ENCODE assay signal across 1 cellular context in genomic region chr11:66311965-66312548, GRCh38.
TF ChIP-seq lines count a peak whose summit lies in the region.

No MANE protein-coding gene starts in this region.

TF ChIP-seq in GM12878, 131 proteins besides CTCF, POLR2A, EP300 and RAD21 (continues in another document):
- no peak for TF ChIP-seq FOXK2 (IDR thresholded peaks at IDR 0.05)
- TF ChIP-seq MXI1 (IDR thresholded peaks at IDR 0.05; ENCODE audit: low read depth, low read length), result 0 out of 2 replicates have a peak, but pooled peaks have one; percentile 46
- TF ChIP-seq, protein P1, sequence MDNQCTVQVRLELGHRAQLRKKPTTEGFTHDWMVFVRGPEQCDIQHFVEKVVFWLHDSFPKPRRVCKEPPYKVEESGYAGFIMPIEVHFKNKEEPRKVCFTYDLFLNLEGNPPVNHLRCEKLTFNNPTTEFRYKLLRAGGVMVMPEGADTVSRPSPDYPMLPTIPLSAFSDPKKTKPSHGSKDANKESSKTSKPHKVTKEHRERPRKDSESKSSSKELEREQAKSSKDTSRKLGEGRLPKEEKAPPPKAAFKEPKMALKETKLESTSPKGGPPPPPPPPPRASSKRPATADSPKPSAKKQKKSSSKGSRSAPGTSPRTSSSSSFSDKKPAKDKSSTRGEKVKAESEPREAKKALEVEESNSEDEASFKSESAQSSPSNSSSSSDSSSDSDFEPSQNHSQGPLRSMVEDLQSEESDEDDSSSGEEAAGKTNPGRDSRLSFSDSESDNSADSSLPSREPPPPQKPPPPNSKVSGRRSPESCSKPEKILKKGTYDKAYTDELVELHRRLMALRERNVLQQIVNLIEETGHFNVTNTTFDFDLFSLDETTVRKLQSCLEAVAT (IDR thresholded peaks at IDR 0.05), result peak; percentile 73
- TF ChIP-seq NR2C1 (IDR thresholded peaks at IDR 0.05), result no peak
- TF ChIP-seq CREM (IDR thresholded peaks at IDR 0.05; ENCODE audit: low read depth), result 0 out of 2 replicates have a peak, but pooled peaks have one; percentile 3
- no peak for TF ChIP-seq CHD4 (IDR thresholded peaks at IDR 0.05)
- TF ChIP-seq TCF3 (IDR thresholded peaks at IDR 0.05; ENCODE audit: borderline replicate concordance, insufficient read depth, low read depth, low read length), result 0 out of 2 replicates have a peak, but pooled peaks have one; percentile 14
- TF ChIP-seq NFXL1 (IDR thresholded peaks at IDR 0.05; ENCODE audit: borderline replicate concordance), result no peak
- no peak for TF ChIP-seq SMAD1 (IDR thresholded peaks at IDR 0.05; ENCODE audit: low read depth, partially characterized antibody)
- peak; percentile 96 for TF ChIP-seq NBN (IDR thresholded peaks at IDR 0.05)
- TF ChIP-seq IRF4 (IDR thresholded peaks at IDR 0.05; ENCODE audit: low read depth, low read length), result peak; percentile 44; the same call in 1 of the 2 replicates
- TF ChIP-seq PAX8 (IDR thresholded peaks at IDR 0.05), result no peak
- no peak for TF ChIP-seq MEF2A (IDR thresholded peaks at IDR 0.05; ENCODE audit: insufficient read depth, low read depth, low read length)
- TF ChIP-seq PAX5 (IDR thresholded peaks at IDR 0.05; ENCODE audit: borderline replicate concordance, low read depth, low read length), result 0 out of 2 replicates have a peak, but pooled peaks have one; percentile 6
- TF ChIP-seq, protein P2, sequence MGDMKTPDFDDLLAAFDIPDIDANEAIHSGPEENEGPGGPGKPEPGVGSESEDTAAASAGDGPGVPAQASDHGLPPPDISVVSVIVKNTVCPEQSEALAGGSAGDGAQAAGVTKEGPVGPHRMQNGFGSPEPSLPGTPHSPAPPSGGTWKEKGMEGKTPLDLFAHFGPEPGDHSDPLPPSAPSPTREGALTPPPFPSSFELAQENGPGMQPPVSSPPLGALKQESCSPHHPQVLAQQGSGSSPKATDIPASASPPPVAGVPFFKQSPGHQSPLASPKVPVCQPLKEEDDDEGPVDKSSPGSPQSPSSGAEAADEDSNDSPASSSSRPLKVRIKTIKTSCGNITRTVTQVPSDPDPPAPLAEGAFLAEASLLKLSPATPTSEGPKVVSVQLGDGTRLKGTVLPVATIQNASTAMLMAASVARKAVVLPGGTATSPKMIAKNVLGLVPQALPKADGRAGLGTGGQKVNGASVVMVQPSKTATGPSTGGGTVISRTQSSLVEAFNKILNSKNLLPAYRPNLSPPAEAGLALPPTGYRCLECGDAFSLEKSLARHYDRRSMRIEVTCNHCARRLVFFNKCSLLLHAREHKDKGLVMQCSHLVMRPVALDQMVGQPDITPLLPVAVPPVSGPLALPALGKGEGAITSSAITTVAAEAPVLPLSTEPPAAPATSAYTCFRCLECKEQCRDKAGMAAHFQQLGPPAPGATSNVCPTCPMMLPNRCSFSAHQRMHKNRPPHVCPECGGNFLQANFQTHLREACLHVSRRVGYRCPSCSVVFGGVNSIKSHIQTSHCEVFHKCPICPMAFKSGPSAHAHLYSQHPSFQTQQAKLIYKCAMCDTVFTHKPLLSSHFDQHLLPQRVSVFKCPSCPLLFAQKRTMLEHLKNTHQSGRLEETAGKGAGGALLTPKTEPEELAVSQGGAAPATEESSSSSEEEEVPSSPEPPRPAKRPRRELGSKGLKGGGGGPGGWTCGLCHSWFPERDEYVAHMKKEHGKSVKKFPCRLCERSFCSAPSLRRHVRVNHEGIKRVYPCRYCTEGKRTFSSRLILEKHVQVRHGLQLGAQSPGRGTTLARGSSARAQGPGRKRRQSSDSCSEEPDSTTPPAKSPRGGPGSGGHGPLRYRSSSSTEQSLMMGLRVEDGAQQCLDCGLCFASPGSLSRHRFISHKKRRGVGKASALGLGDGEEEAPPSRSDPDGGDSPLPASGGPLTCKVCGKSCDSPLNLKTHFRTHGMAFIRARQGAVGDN (IDR thresholded peaks at IDR 0.05), result peak; percentile 16; the same call in 1 of the 2 replicates
- TF ChIP-seq DPF2 (IDR thresholded peaks at IDR 0.05), result 0 out of 2 replicates have a peak, but pooled peaks have one; percentile 23
- TF ChIP-seq LARP7 (IDR thresholded peaks at IDR 0.05), result peak; percentile 57
- TF ChIP-seq, protein P3, sequence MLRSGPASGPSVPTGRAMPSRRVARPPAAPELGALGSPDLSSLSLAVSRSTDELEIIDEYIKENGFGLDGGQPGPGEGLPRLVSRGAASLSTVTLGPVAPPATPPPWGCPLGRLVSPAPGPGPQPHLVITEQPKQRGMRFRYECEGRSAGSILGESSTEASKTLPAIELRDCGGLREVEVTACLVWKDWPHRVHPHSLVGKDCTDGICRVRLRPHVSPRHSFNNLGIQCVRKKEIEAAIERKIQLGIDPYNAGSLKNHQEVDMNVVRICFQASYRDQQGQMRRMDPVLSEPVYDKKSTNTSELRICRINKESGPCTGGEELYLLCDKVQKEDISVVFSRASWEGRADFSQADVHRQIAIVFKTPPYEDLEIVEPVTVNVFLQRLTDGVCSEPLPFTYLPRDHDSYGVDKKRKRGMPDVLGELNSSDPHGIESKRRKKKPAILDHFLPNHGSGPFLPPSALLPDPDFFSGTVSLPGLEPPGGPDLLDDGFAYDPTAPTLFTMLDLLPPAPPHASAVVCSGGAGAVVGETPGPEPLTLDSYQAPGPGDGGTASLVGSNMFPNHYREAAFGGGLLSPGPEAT (IDR thresholded peaks at IDR 0.05; ENCODE audit: low read depth), result peak; percentile 35
- no peak for TF ChIP-seq TCF12 (IDR thresholded peaks at IDR 0.05; ENCODE audit: low read depth, low read length)
- peak; percentile 70 for TF ChIP-seq IKZF1 (conservative IDR thresholded peaks at IDR 0.05)
- peak; percentile 36; the same call in 1 of the 2 replicates for TF ChIP-seq MTA2 (IDR thresholded peaks at IDR 0.05; ENCODE audit: low read depth)
- peak; percentile 88; the same call in 1 of the 2 replicates for TF ChIP-seq STAT1 (conservative IDR thresholded peaks at IDR 0.05)
- peak; percentile 32 for TF ChIP-seq KLF5 (IDR thresholded peaks at IDR 0.05; ENCODE audit: partially characterized antibody)
- TF ChIP-seq RFX5 (IDR thresholded peaks at IDR 0.05; ENCODE audit: low read depth, low read length), result no peak
- peak; percentile 54; the same call in 1 of the 2 replicates for TF ChIP-seq NR2F1 (conservative IDR thresholded peaks at IDR 0.05)
- peak; percentile 87; the same call in 1 of the 2 replicates for TF ChIP-seq ZNF592 (IDR thresholded peaks at IDR 0.05)
- peak; percentile 99 for TF ChIP-seq HDGF (IDR thresholded peaks at IDR 0.05)
- TF ChIP-seq ETV6 (conservative IDR thresholded peaks at IDR 0.05 in 1 of 2, IDR thresholded peaks at IDR 0.05 in 1 of 2; ENCODE audit: borderline replicate concordance in 1 of 2, low read depth in 1 of 2), result 0 out of 4 replicates have a peak, but pooled peaks of 1 of the 2 experiments have one; percentile 8
- no peak for TF ChIP-seq ZNF622 (IDR thresholded peaks at IDR 0.05)
- TF ChIP-seq TAF1 (IDR thresholded peaks at IDR 0.05; ENCODE audit: borderline replicate concordance, low read depth, low read length), result peak; percentile 8; the same call in 1 of the 2 replicates
- no peak for TF ChIP-seq ZBTB33 (IDR thresholded peaks at IDR 0.05)
- TF ChIP-seq ZBTB11 (CRISPR knock-in tag; IDR thresholded peaks at IDR 0.05), result no peak
- TF ChIP-seq, protein P4, sequence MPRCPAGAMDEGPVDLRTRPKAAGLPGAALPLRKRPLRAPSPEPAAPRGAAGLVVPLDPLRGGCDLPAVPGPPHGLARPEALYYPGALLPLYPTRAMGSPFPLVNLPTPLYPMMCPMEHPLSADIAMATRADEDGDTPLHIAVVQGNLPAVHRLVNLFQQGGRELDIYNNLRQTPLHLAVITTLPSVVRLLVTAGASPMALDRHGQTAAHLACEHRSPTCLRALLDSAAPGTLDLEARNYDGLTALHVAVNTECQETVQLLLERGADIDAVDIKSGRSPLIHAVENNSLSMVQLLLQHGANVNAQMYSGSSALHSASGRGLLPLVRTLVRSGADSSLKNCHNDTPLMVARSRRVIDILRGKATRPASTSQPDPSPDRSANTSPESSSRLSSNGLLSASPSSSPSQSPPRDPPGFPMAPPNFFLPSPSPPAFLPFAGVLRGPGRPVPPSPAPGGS (IDR thresholded peaks at IDR 0.05; ENCODE audit: borderline replicate concordance, insufficient read depth, low read depth, low read length, poor library complexity, severe bottlenecking), result no peak
- no peak for TF ChIP-seq IRF3 (IDR thresholded peaks at IDR 0.05)
- peak; percentile 12; the same call in 1 of the 2 replicates for TF ChIP-seq ATF7 (IDR thresholded peaks at IDR 0.05; ENCODE audit: low read depth)
- peak; percentile 94 for TF ChIP-seq ZNF207 (IDR thresholded peaks at IDR 0.05; ENCODE audit: borderline replicate concordance)
- peak; percentile 15 to 49; a peak in 1 of 4 replicates for TF ChIP-seq IKZF2 (IDR thresholded peaks at IDR 0.05)
- no peak for TF ChIP-seq BMI1 (IDR thresholded peaks at IDR 0.05; ENCODE audit: borderline replicate concordance)
